Comparison of ENCODE assay signal across 8 cellular contexts in genomic region chr9:35646583-35647265, GRCh38. TPM values are rescaled to one million over a fixed set of nuclear protein-coding genes. Genes with fewer than 3 reads are reported as not detected.
DNase-seq lines count a peak whose midpoint lies in the region; ATAC-seq and TF ChIP-seq lines count a peak whose summit lies in the region.

No MANE protein-coding gene starts in this region.

- H3K36me3 Mint-ChIP-seq in activated T-cell treated with anti-CD3 and anti-CD28 coated beads, Interleukin-2, amount 50 U/mL, for 24 hours (ENCODE audit: low read depth), result peaks cover 21% of the 10 kb centered on the region

- TF ChIP-seq EP300 in Ishikawa (IDR thresholded peaks at IDR 0.05; ENCODE audit: borderline replicate concordance), result no peak; the same call in none of the 2 replicates

- H3K9me3 Mint-ChIP-seq in activated T-cell treated with anti-CD3 and anti-CD28 coated beads, Interleukin-2, amount 50 U/mL, for 24 hours, result no peaks in the 10 kb centered on the region

- peak overlapping the region; percentile 91 for H3K27ac Mint-ChIP-seq in activated T-cell treated with anti-CD3 and anti-CD28 coated beads, Interleukin-2, amount 50 U/mL, for 24 hours

- peak overlapping the region; percentile 84 for H3K4me3 Mint-ChIP-seq in activated T-cell treated with anti-CD3 and anti-CD28 coated beads, Interleukin-2, amount 50 U/mL, for 24 hours

- TF ChIP-seq RAD21 in Ishikawa (IDR thresholded peaks at IDR 0.05; ENCODE audit: low read depth), result peak; percentile 87

- no peaks in the 10 kb centered on the region for H3K27me3 Mint-ChIP-seq in activated T-cell treated with anti-CD3 and anti-CD28 coated beads, Interleukin-2, amount 50 U/mL, for 24 hours

- DNase-seq in DMS79 treated with DMSO at 0.1 percent for 48 hours (lab: John Stamatoyannopoulos, UW), result peak; percentile 90
- peak; percentile 41 for DNase-seq in OCI-M2 (lab: John Stamatoyannopoulos, UW; ENCODE audit: unreplicated experiment)
- DNase-seq in activated T-cell treated with anti-CD3 and anti-CD28 coated beads, Interleukin-2, amount 50 U/mL, for 24 hours, result peak; percentile 96
- peak; percentile 91 for DNase-seq in myocyte (ENCODE audit: low read depth)
- peak; percentile 78 to 85 for DNase-seq in stimulated activated CD8-positive, alpha-beta memory T cell treated with anti-CD3 and anti-CD28 coated beads, Interleukin-7, amount 100 ng/mL, for 4 hours (ENCODE audit: low read depth in 2 of 2)

- ATAC-seq in GM21717 (IDR thresholded peaks at IDR 0.05; ENCODE audit: unreplicated experiment) (peak; percentile 79), esophagus mucosa (peak; percentile 95)

- H3K4me1 Mint-ChIP-seq in activated T-cell treated with anti-CD3 and anti-CD28 coated beads, Interleukin-2, amount 50 U/mL, for 24 hours (ENCODE audit: low read depth), result peaks cover 72% of the 10 kb centered on the region

TF ChIP-seq in Ishikawa, 13 proteins besides CTCF, POLR2A, EP300 and RAD21:
- TF ChIP-seq CEBPB (IDR thresholded peaks at IDR 0.05) (no peak), EGR1 (IDR thresholded peaks at IDR 0.05) (peak; percentile 15; the same call in 1 of the 2 replicates), FOXM1 (IDR thresholded peaks at IDR 0.05; ENCODE audit: borderline replicate concordance, low read depth) (no peak), TCF12 (IDR thresholded peaks at IDR 0.05; ENCODE audit: low read depth) (no peak; the same call in 1 of the 2 replicates), TEAD4 (IDR thresholded peaks at IDR 0.05) (no peak), USF1 (IDR thresholded peaks at IDR 0.05) (no peak), REST (IDR thresholded peaks at IDR 0.05; ENCODE audit: low read depth) (no peak), TAF1 (IDR thresholded peaks at IDR 0.05; ENCODE audit: low read depth) (peak; percentile 49; the same call in 1 of the 2 replicates), CREB1 (IDR thresholded peaks at IDR 0.05; ENCODE audit: low read depth) (no peak), ZBTB7A (IDR thresholded peaks at IDR 0.05; ENCODE audit: low read depth) (peak; percentile 16), NFIC (IDR thresholded peaks at IDR 0.05) (no peak), YY1 (IDR thresholded peaks at IDR 0.05; ENCODE audit: low read depth) (peak; percentile 42), MAX (IDR thresholded peaks at IDR 0.05) (peak; percentile 69; the same call in 1 of the 2 replicates)

RNA-seq across cellular contexts. Expression of gene SIT1, which starts 4.0 kb away (rescaled TPM):
- total RNA-seq in esophagus mucosa (0.44 TPM), myocyte (not detected in 2 replicates)
- polyA plus RNA-seq in myocyte (2012), result not detected

RNA-seq across cellular contexts. Expression of gene RMRP, which starts 11.1 kb away (rescaled TPM):
- total RNA-seq in esophagus mucosa (5,550 TPM), myocyte (1,100 and 3,603 TPM in 2 replicates)
- polyA plus RNA-seq in myocyte (2012), result 4.5 TPM

RNA-seq across cellular contexts. Expression of gene CCDC107, which starts 11.4 kb away (rescaled TPM):
- total RNA-seq in esophagus mucosa, result 7.9 TPM
- total RNA-seq in myocyte, result 9.8 and 14.0 TPM in 2 replicates
- polyA plus RNA-seq in myocyte (2012), result 32.2 TPM

RNA-seq across cellular contexts. Expression of gene ARHGEF39, which starts 18.3 kb away (rescaled TPM):
- total RNA-seq in esophagus mucosa, result 2.4 TPM
- total RNA-seq in myocyte, result not detected in 2 replicates
- 0.44 TPM for polyA plus RNA-seq in myocyte (2012)

RNA-seq across cellular contexts. Expression of gene CA9, which starts 27.0 kb away (rescaled TPM):
- total RNA-seq in esophagus mucosa, result 1.6 TPM
- 0.10 TPM in 1 of 2 replicates, not detected in the other for total RNA-seq in myocyte
- 0.05 TPM for polyA plus RNA-seq in myocyte (2012)

Comparison
In these comparisons a context has a peak if more than half of its experiments do, and no peak if none do; other contexts are left out.
1. Peak in every context shown above with its lines: DNase-seq and ATAC-seq.
2. DNase-seq: peak in every context shown above with its lines; median percentile 96 in activated T-cell treated with anti-CD3 and anti-CD28 coated beads, Interleukin-2, amount 50 U/mL, for 24 hours; 91 in myocyte; 90 in DMS79 treated with DMSO at 0.1 percent for 48 hours; 82 in stimulated activated CD8-positive, alpha-beta memory T cell treated with anti-CD3 and anti-CD28 coated beads, Interleukin-7, amount 100 ng/mL, for 4 hours; 41 in OCI-M2.